20 cellular contexts compared by ENCODE assay signal in the genomic region with DNA sequence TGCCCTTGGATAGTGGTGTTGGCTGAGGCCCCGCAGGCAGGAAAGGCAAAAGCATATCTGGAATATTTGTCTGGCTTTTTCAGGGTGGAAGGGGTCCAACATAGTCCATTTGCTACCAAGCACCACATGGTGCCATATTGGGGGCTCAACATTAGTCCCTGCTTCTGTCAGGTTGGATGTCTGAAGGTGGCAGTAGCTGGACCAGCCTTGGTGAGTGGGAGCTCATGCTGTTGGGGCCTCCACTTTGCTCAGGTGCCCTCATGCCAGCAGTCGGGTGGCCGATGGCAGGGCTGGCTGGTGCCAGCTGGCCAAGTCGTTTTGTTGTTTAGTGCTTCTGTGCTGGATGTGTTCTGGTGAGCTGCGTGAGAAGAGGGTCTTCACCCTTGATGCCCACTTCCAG.
"Had no signal": no experiment of that assay in that cellular context is flagged by ENCODE, and none has a peak within 500 bp of the region (broad histone marks: within the 10 kb centered on the region; RNA-seq: fewer than 3 reads in every experiment).

No MANE protein-coding gene starts in this region.

- H3K4me3 ChIP-seq: ascending aorta, breast epithelium, esophagus squamous epithelium, lung, SJSA1, suprapubic skin had no signal

- ATAC-seq: stimulated activated naive CD8-positive, alpha-beta T cell treated with anti-CD3 and anti-CD28 coated beads, Interleukin-15, Interleukin-2, amounts not matched to agents 100 U/mL and 50 U/mL, for 24 hours had no signal

- DNase-seq: activated CD4-positive, alpha-beta T cell treated with anti-CD3 and anti-CD28 coated beads, Interleukin-2, amount 50 U/mL, for 48 hours; activated gamma-delta T cell; cerebellar nuclear complex; effector CD8-positive, alpha-beta T cell; esophagus squamous epithelium; midbrain; nephron progenitor cell; nucleus accumbens; retina; stimulated activated naive CD8-positive, alpha-beta T cell treated with anti-CD3 and anti-CD28 coated beads, Interleukin-15, Interleukin-2, amounts not matched to agents 100 U/mL and 50 U/mL, for 24 hours; SW 1271; T-helper 2 cell; trophoblast cell had no signal

- H3K9me3 ChIP-seq: ascending aorta, breast epithelium, esophagus squamous epithelium, SJSA1, suprapubic skin had no signal

- H3K4me1 ChIP-seq: ascending aorta, breast epithelium, esophagus squamous epithelium, SJSA1, suprapubic skin had no signal

- H3K27ac Mint-ChIP-seq: activated naive CD4-positive, alpha-beta T cell treated with anti-CD3 and anti-CD28 coated beads, Interleukin-2, amount 50 U/mL, for 24 hours had no signal

- H3K36me3 Mint-ChIP-seq: activated naive CD4-positive, alpha-beta T cell treated with anti-CD3 and anti-CD28 coated beads, Interleukin-2, amount 50 U/mL, for 24 hours had no signal

- H3K4me3 Mint-ChIP-seq: activated naive CD4-positive, alpha-beta T cell treated with anti-CD3 and anti-CD28 coated beads, Interleukin-2, amount 50 U/mL, for 24 hours; nephron progenitor cell had no signal

- H3K9me3 Mint-ChIP-seq: activated naive CD4-positive, alpha-beta T cell treated with anti-CD3 and anti-CD28 coated beads, Interleukin-2, amount 50 U/mL, for 24 hours; nephron progenitor cell had no signal

- H3K27ac ChIP-seq: ascending aorta, breast epithelium, esophagus squamous epithelium, SJSA1, suprapubic skin, VCaP had no signal

- H3K27me3 Mint-ChIP-seq: activated naive CD4-positive, alpha-beta T cell treated with anti-CD3 and anti-CD28 coated beads, Interleukin-2, amount 50 U/mL, for 24 hours had no signal

- H3K36me3 ChIP-seq: ascending aorta, breast epithelium, esophagus squamous epithelium, SJSA1, suprapubic skin had no signal

- H3K4me1 Mint-ChIP-seq: activated naive CD4-positive, alpha-beta T cell treated with anti-CD3 and anti-CD28 coated beads, Interleukin-2, amount 50 U/mL, for 24 hours; nephron progenitor cell had no signal

- H3K27me3 ChIP-seq: ascending aorta, breast epithelium, esophagus squamous epithelium, SJSA1, suprapubic skin had no signal
